ENCODE assay signal across 8 cellular contexts in genomic region chr11:64240467-64241174, GRCh38. TPM values are rescaled to one million over a fixed set of nuclear protein-coding genes. Genes with fewer than 3 reads are reported as not detected.
A peak's percentile ranks its signal among the peaks of the same experiment; 100 is the strongest.
DNase-seq lines count a peak whose midpoint lies in the region; ATAC-seq, FAIRE-seq and TF ChIP-seq lines count a peak whose summit lies in the region.

Gene FKBP2 (plus strand): TSS chr11:64241095. CDS start chr11:64242388, 1,293 bp downstream.

- peak; percentile 94 for DNase-seq in BE2C
- peak; percentile 92 for DNase-seq in GM19239 (ENCODE audit: insufficient read length, low spot score)
- DNase-seq in NCI-H524 (lab: John Stamatoyannopoulos, UW), result peak; percentile 86 to 95
- DNase-seq in activated CD4-positive, alpha-beta T cell treated with anti-CD3 and anti-CD28 coated beads for 4 hours, result peak; percentile 97 to 99
- peak; percentile 98 for DNase-seq in choroid plexus epithelial cell (ENCODE audit: low read depth)
- peak; percentile 96 to 98 for DNase-seq in stimulated activated CD4-positive, alpha-beta T cell treated with anti-CD3 and anti-CD28 coated beads, Interleukin-1b, Interleukin-23, amount 100 ng/mL, for 4 hours (ENCODE audit: low read depth in 2 of 2)

- peak; percentile 47 for ATAC-seq in HG03442 (IDR thresholded peaks at IDR 0.05; ENCODE audit: unreplicated experiment)

- peaks cover 4% of the 10 kb centered on the region for H3K4me1 ChIP-seq in BE2C

- no peak for TF ChIP-seq CTCF in BE2C (IDR thresholded peaks at IDR 0.05; ENCODE audit: low read depth, low read length)
- TF ChIP-seq CTCF in choroid plexus epithelial cell (conservative IDR thresholded peaks at IDR 0.05; ENCODE audit: low read depth, low read length), result no peak

- H3K4me3 ChIP-seq in BE2C (ENCODE audit: low read depth, low read length) (peak within 1 kb of the TSS; percentile 69), choroid plexus epithelial cell (ENCODE audit: low read depth, low read length) (peak within 1 kb of the TSS; percentile 91)

- FAIRE-seq in GM19239 (lab: Jason Lieb, UNC), result no peak

- peak within 1 kb of the TSS; percentile 100 for H3K27ac ChIP-seq in layer of hippocampus (ENCODE audit: low read depth, low read length)

- H3K9me3 ChIP-seq in BE2C, result no peaks in the 10 kb centered on the region

- no peaks in the 10 kb centered on the region for H3K36me3 ChIP-seq in BE2C

- H3K27me3 ChIP-seq in BE2C (no peaks in the 10 kb centered on the region), layer of hippocampus (ENCODE audit: control insufficient read depth, insufficient read depth, low read length) (no peaks in the 10 kb centered on the region)

RNA-seq across cellular contexts. Expression of gene FKBP2, which starts in this region (rescaled TPM):
- polyA plus RNA-seq in BE2C (2012; ENCODE audit: insufficient read depth, insufficient read length, low read depth), result 110 TPM

Comparison
In these comparisons a context has a peak if more than half of its experiments do, and no peak if none do; other contexts are left out.
1. Peak in every context shown above with its lines: DNase-seq, ATAC-seq, H3K4me3 ChIP-seq and H3K27ac ChIP-seq.